ENCODE assay signal across 1 cellular context in genomic region chr1:154420172-154420571, GRCh38.
TF ChIP-seq lines count a peak whose summit lies in the region.

No MANE protein-coding gene starts in this region.

TF ChIP-seq in HEK293, 187 proteins besides CTCF, POLR2A, EP300 and RAD21 (continued from another document and continues in another):
- TF ChIP-seq ZNF830 (tag by site-specific recombination; IDR thresholded peaks at IDR 0.05; ENCODE audit: low read depth) (no peak), ZNF521 (tag by site-specific recombination; IDR thresholded peaks at IDR 0.05) (no peak), ZNF391 (tag by site-specific recombination; IDR thresholded peaks at IDR 0.05; ENCODE audit: borderline replicate concordance, low read depth) (no peak), ZNF555 (tag by site-specific recombination; conservative IDR thresholded peaks at IDR 0.05) (no peak), ZNF518A (tag by site-specific recombination; conservative IDR thresholded peaks at IDR 0.05; ENCODE audit: low read depth) (0 out of 2 replicates have a peak, but pooled peaks have one; percentile 30), PATZ1 (tag by site-specific recombination; IDR thresholded peaks at IDR 0.05) (peak; percentile 68), ZNF221 (tag by site-specific recombination; IDR thresholded peaks at IDR 0.05; ENCODE audit: borderline replicate concordance) (no peak), ZFHX2 (tag by site-specific recombination; conservative IDR thresholded peaks at IDR 0.05) (no peak), ZNF777 (tag by site-specific recombination; IDR thresholded peaks at IDR 0.05; ENCODE audit: borderline replicate concordance) (no peak), ZNF362 (tag by site-specific recombination; IDR thresholded peaks at IDR 0.05) (no peak), ZSCAN23 (tag by site-specific recombination; IDR thresholded peaks at IDR 0.05) (no peak), ZNF121 (tag by site-specific recombination; IDR thresholded peaks at IDR 0.05) (no peak), ZNF404 (tag by site-specific recombination; IDR thresholded peaks at IDR 0.05) (no peak), ZNF112 (tag by site-specific recombination; IDR thresholded peaks at IDR 0.05) (no peak), ZNF600 (tag by site-specific recombination; IDR thresholded peaks at IDR 0.05) (no peak), SP2 (tag by site-specific recombination; IDR thresholded peaks at IDR 0.05) (no peak), ZNF768 (tag by site-specific recombination; IDR thresholded peaks at IDR 0.05) (no peak), ZNF157 (tag by site-specific recombination; IDR thresholded peaks at IDR 0.05) (no peak), ZNF571 (tag by site-specific recombination; IDR thresholded peaks at IDR 0.05) (no peak), ZFP69B (tag by site-specific recombination; IDR thresholded peaks at IDR 0.05) (no peak), HOXD13 (CRISPR knock-in tag; IDR thresholded peaks at IDR 0.05; ENCODE audit: borderline replicate concordance) (no peak), RBAK (tag by site-specific recombination; IDR thresholded peaks at IDR 0.05) (no peak), ZSCAN30 (tag by site-specific recombination; IDR thresholded peaks at IDR 0.05) (no peak), PBX3 (CRISPR knock-in tag; IDR thresholded peaks at IDR 0.05) (no peak), ZNF302 (tag by site-specific recombination; IDR thresholded peaks at IDR 0.05; ENCODE audit: low read depth) (no peak), ZNF280D (tag by site-specific recombination; IDR thresholded peaks at IDR 0.05) (no peak), GLI2 (tag by site-specific recombination; IDR thresholded peaks at IDR 0.05; ENCODE audit: borderline replicate concordance, low read depth) (no peak), ZFP37 (tag by site-specific recombination; IDR thresholded peaks at IDR 0.05) (no peak), ZNF544 (tag by site-specific recombination; IDR thresholded peaks at IDR 0.05) (no peak), ZNF48 (tag by site-specific recombination; IDR thresholded peaks at IDR 0.05) (no peak), INSM2 (tag by site-specific recombination; IDR thresholded peaks at IDR 0.05) (no peak), ZNF514 (tag by site-specific recombination; IDR thresholded peaks at IDR 0.05) (no peak), ZNF24 (tag by site-specific recombination; IDR thresholded peaks at IDR 0.05) (no peak), ZNF19 (tag by site-specific recombination; IDR thresholded peaks at IDR 0.05; ENCODE audit: low read depth) (no peak), SETDB1 (IDR thresholded peaks at IDR 0.05; ENCODE audit: insufficient read length, low read length) (no peak), ZNF10 (tag by site-specific recombination; IDR thresholded peaks at IDR 0.05) (no peak), ZNF561 (tag by site-specific recombination; IDR thresholded peaks at IDR 0.05; ENCODE audit: borderline replicate concordance) (no peak), ZNF184 (tag by site-specific recombination; IDR thresholded peaks at IDR 0.05) (no peak), ZNF114 (tag by site-specific recombination; IDR thresholded peaks at IDR 0.05) (no peak), OVOL3 (tag by site-specific recombination; IDR thresholded peaks at IDR 0.05) (no peak)
- TF ChIP-seq, protein P1, sequence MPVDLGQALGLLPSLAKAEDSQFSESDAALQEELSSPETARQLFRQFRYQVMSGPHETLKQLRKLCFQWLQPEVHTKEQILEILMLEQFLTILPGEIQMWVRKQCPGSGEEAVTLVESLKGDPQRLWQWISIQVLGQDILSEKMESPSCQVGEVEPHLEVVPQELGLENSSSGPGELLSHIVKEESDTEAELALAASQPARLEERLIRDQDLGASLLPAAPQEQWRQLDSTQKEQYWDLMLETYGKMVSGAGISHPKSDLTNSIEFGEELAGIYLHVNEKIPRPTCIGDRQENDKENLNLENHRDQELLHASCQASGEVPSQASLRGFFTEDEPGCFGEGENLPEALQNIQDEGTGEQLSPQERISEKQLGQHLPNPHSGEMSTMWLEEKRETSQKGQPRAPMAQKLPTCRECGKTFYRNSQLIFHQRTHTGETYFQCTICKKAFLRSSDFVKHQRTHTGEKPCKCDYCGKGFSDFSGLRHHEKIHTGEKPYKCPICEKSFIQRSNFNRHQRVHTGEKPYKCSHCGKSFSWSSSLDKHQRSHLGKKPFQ (tag by site-specific recombination; IDR thresholded peaks at IDR 0.05), result no peak
- TF ChIP-seq, protein P2, sequence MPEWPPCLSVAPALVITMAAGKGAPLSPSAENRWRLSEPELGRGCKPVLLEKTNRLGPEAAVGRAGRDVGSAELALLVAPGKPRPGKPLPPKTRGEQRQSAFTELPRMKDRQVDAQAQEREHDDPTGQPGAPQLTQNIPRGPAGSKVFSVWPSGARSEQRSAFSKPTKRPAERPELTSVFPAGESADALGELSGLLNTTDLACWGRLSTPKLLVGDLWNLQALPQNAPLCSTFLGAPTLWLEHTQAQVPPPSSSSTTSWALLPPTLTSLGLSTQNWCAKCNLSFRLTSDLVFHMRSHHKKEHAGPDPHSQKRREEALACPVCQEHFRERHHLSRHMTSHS (tag by site-specific recombination; IDR thresholded peaks at IDR 0.05), result no peak
- TF ChIP-seq, protein P3, sequence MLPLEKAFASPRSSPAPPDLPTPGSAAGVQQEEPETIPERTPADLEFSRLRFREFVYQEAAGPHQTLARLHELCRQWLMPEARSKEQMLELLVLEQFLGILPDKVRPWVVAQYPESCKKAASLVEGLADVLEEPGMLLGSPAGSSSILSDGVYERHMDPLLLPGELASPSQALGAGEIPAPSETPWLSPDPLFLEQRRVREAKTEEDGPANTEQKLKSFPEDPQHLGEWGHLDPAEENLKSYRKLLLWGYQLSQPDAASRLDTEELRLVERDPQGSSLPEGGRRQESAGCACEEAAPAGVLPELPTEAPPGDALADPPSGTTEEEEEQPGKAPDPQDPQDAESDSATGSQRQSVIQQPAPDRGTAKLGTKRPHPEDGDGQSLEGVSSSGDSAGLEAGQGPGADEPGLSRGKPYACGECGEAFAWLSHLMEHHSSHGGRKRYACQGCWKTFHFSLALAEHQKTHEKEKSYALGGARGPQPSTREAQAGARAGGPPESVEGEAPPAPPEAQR (tag by site-specific recombination; IDR thresholded peaks at IDR 0.05), result no peak
- TF ChIP-seq, protein P4, sequence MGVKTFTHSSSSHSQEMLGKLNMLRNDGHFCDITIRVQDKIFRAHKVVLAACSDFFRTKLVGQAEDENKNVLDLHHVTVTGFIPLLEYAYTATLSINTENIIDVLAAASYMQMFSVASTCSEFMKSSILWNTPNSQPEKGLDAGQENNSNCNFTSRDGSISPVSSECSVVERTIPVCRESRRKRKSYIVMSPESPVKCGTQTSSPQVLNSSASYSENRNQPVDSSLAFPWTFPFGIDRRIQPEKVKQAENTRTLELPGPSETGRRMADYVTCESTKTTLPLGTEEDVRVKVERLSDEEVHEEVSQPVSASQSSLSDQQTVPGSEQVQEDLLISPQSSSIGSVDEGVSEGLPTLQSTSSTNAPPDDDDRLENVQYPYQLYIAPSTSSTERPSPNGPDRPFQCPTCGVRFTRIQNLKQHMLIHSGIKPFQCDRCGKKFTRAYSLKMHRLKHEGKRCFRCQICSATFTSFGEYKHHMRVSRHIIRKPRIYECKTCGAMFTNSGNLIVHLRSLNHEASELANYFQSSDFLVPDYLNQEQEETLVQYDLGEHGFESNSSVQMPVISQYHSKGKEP (tag by site-specific recombination; IDR thresholded peaks at IDR 0.05), result no peak
